19 cellular contexts compared by ENCODE assay signal in the genomic region with DNA sequence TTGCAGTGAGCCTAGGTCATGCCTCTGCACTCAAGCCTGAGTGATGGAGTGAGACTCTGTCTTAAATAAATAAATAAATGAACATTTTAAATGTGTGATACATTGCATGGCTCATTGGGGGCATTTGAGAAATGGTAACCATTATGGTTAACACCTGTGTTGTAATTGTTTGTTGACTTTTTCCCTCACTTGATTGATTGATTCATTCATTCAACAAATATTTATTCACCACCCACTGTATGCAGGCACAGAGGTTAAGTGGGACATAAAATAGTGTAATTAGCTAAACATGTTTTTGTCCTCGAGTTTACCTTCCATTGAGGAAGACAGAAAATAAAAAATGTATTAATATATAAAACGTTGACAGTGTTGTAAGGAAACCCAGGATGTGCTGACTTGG.
A peak's percentile ranks its signal among the peaks of the same experiment; 100 is the strongest.
DNase-seq lines count a peak whose midpoint lies in the region; ATAC-seq, FAIRE-seq and TF ChIP-seq lines count a peak whose summit lies in the region.
"Had no signal": no experiment of that assay in that cellular context is flagged by ENCODE, and none has a peak within 500 bp of the region (broad histone marks: within the 10 kb centered on the region; RNA-seq: fewer than 3 reads in every experiment).

No MANE protein-coding gene starts in this region.

- WGBS in liver = 36% methylated on average over 2 of the region's 2 CpGs
- 1% methylated on average over 2 of the region's 2 CpGs for WGBS in HepG2 (ENCODE audit: low lambda C conversion rate)
- WGBS in H9 (ENCODE audit: extremely low coverage, insufficient read length, low lambda C conversion rate) = no CpG with 5 or more reads among the region's 2 CpGs

- no peak overlapping the region for H3K23ac ChIP-seq in H9 (ENCODE audit: insufficient read length, low read depth, low read length)

- POLR2A ChIA-PET in HepG2 (lab: Yijun Ruan, JAX) = no interaction called here

- H2BK5ac ChIP-seq in H9 (ENCODE audit: insufficient read length, low read length) = no peak overlapping the region

- H2BK15ac ChIP-seq in H9 (ENCODE audit: low read depth, low read length) = no peak overlapping the region

- H3K4me3 ChIP-seq in liver (ENCODE audit: low read depth in 1 of 3, low read length in 3 of 3) = no peak overlapping the region
- H3K4me3 ChIP-seq in HepG2 (replicated peaks in 1 of 3; ENCODE audit: insufficient read depth in 1 of 3, low read depth in 2 of 3, low read length in 3 of 3) = no peak overlapping the region
- H3K4me3 ChIP-seq: A549, SJSA1 had no signal

- no peaks in the 10 kb centered on the region for H3K23me2 ChIP-seq in H9 (ENCODE audit: insufficient read length, low read depth, low read length, poor library complexity, severe bottlenecking)

- no peaks in the 10 kb centered on the region for H3K9me3 Mint-ChIP-seq in H9
- H3K9me3 Mint-ChIP-seq: T-helper 1 cell treated with Interleukin-12 subunit alpha and Interleukin-12 subunit beta and Interleukin-4 antibody, amounts not matched to agents 30 μg/mL and 1 μg/mL, for 36 hours had no signal

- H3K79me2 ChIP-seq in HepG2 (ENCODE audit: insufficient read depth, low read length) = no peaks in the 10 kb centered on the region
- no peaks in the 10 kb centered on the region for H3K79me2 ChIP-seq in H9 (ENCODE audit: insufficient read depth, low read length)

- no peak for FAIRE-seq in HepG2 (lab: Jason Lieb, UNC)
- FAIRE-seq: A549, D721Med, G401.6 had no signal

- H3K18ac ChIP-seq in H9 (ENCODE audit: insufficient read length, low read depth, low read length) = no peak overlapping the region

- H3K14ac ChIP-seq in H9 (ENCODE audit: insufficient read depth, low read length) = no peak overlapping the region

- no peak overlapping the region for H4K91ac ChIP-seq in H9 (ENCODE audit: insufficient read length, low read depth, low read length)

- H3K9me3 ChIP-seq in liver (ENCODE audit: control insufficient read depth in 4 of 4, low read length in 3 of 4) (no peaks in the 10 kb centered on the region), HepG2 (ENCODE audit: low read length) (no peaks in the 10 kb centered on the region), H9 (ENCODE audit: control insufficient read depth, low read depth, low read length) (no peaks in the 10 kb centered on the region)
- H3K9me3 ChIP-seq: A549, SJSA1 had no signal

- peaks cover 2% of the 10 kb centered on the region for H3K27me3 Mint-ChIP-seq in H9 (ENCODE audit: low read depth)

- H2BK12ac ChIP-seq in H9 (ENCODE audit: insufficient read length, low read depth, low read length) = no peak overlapping the region

- BruUV-seq in HepG2 (replicated peaks; lab: Mats Ljungman, UMichigan) = no TSS peak

- H3K27ac Mint-ChIP-seq in H9 = no peak overlapping the region
- H3K27ac Mint-ChIP-seq: CD4-positive, alpha-beta memory T cell; T-helper 1 cell treated with Interleukin-12 subunit alpha and Interleukin-12 subunit beta and Interleukin-4 antibody, amounts not matched to agents 30 μg/mL and 1 μg/mL, for 36 hours had no signal

- no peak for ATAC-seq in HepG2
- ATAC-seq in HG03469 (IDR thresholded peaks at IDR 0.05; ENCODE audit: unreplicated experiment) = no peak
- ATAC-seq in GM21390 (IDR thresholded peaks at IDR 0.05; ENCODE audit: unreplicated experiment) = no peak
- ATAC-seq: A549, Panc1 had no signal

- no peaks in the 10 kb centered on the region for H3K27me3 ChIP-seq in liver (ENCODE audit: control insufficient read depth in 4 of 4, insufficient read depth in 4 of 4, low read length in 3 of 4)
- H3K27me3 ChIP-seq in HepG2 (ENCODE audit: control insufficient read depth in 1 of 2, insufficient read depth in 2 of 2, low read length in 2 of 2) = no peaks in the 10 kb centered on the region; a peak in 1 of 5 replicates
- H3K27me3 ChIP-seq in H9 (ENCODE audit: insufficient read depth, low read length) = no peaks in the 10 kb centered on the region
- H3K27me3 ChIP-seq: SJSA1 had no signal

- H3K79me1 ChIP-seq in H9 (ENCODE audit: insufficient read depth, low read depth, low read length, poor library complexity, severe bottlenecking) = no peaks in the 10 kb centered on the region

- in situ Hi-C loops in HepG2 (cut with HindIII; ENCODE audit: extremely low pct_ligation_motif_present, low pct_unique_long_range_greater_than_20kb) = no loop called here

- no peak overlapping the region for H2AK5ac ChIP-seq in H9 (ENCODE audit: insufficient read length, low read length)

- H3K4me3 Mint-ChIP-seq in H9 = no peak overlapping the region
- H3K4me3 Mint-ChIP-seq: CD4-positive, alpha-beta memory T cell; T-helper 1 cell treated with Interleukin-12 subunit alpha and Interleukin-12 subunit beta and Interleukin-4 antibody, amounts not matched to agents 30 μg/mL and 1 μg/mL, for 36 hours had no signal

- H3K36me3 Mint-ChIP-seq in H9 (ENCODE audit: insufficient read depth in 1 of 3, low read depth in 3 of 3) = no peaks in the 10 kb centered on the region; a peak in 1 of 7 replicates
- H3K36me3 Mint-ChIP-seq: CD4-positive, alpha-beta memory T cell had no signal

- H3K27ac ChIP-seq in liver (ENCODE audit: low read depth in 1 of 2, low read length in 2 of 2) (no peak overlapping the region), HepG2 (ENCODE audit: extremely low read length, insufficient read depth, low read length) (no peak overlapping the region), H9 (ENCODE audit: insufficient read length, low read depth, low read length) (no peak overlapping the region)
- H3K27ac ChIP-seq: A549, SJSA1 had no signal

- H3K9ac ChIP-seq in liver (ENCODE audit: low read depth in 1 of 2, low read length in 2 of 2) = no peak overlapping the region
- H3K9ac ChIP-seq in HepG2 (ENCODE audit: insufficient read depth, low read depth, low read length) = no peak overlapping the region
- no peak overlapping the region for H3K9ac ChIP-seq in H9 (ENCODE audit: extremely low read depth, insufficient read length, low read length)

- TF ChIP-seq EP300 in HepG2 (IDR thresholded peaks at IDR 0.05; ENCODE audit: low read depth in 2 of 2, low read length in 2 of 2) = no peak
- TF ChIP-seq EP300 in HepG2 (CRISPR knock-in tag; IDR thresholded peaks at IDR 0.05; ENCODE audit: borderline replicate concordance) = no peak

- no peaks in the 10 kb centered on the region for H3K36me3 ChIP-seq in liver (ENCODE audit: control insufficient read depth in 4 of 4, insufficient read depth in 3 of 4, low read depth in 1 of 4, low read length in 3 of 4)
- H3K36me3 ChIP-seq in HepG2 (replicated peaks in 1 of 2; ENCODE audit: control insufficient read depth in 1 of 2, insufficient read depth in 2 of 2, low read length in 2 of 2) = no peaks in the 10 kb centered on the region
- H3K36me3 ChIP-seq: SJSA1 had no signal

- intact Hi-C loops in HepG2 (cut with micrococcal nuclease; ENCODE audit: unreplicated experiment) = no loop called here

- H2BK120ac ChIP-seq in H9 (ENCODE audit: low read depth, low read length, poor library complexity, severe bottlenecking) = no peak overlapping the region

- DNase-seq in HepG2 (ENCODE audit: low spot score) (no peak), NCI-H1417 treated with DMSO at 0.1 percent for 48 hours (lab: John Stamatoyannopoulos, UW) (peak; percentile 56), NCI-H748 (lab: John Stamatoyannopoulos, UW; ENCODE audit: unreplicated experiment) (peak; percentile 82), H9 (no peak), NCI-H187 treated with DMSO at 0.1 percent for 48 hours (lab: John Stamatoyannopoulos, UW) (no peak)
- DNase-seq: CD4-positive, alpha-beta memory T cell; GOT3; KG1; NCI-H1694; NCI-H2171 treated with DMSO at 0.1 percent for 48 hours had no signal

- no peak overlapping the region for H4K8ac ChIP-seq in H9 (replicated peaks; ENCODE audit: insufficient read length, low read depth, low read length)

- H3K4me2 ChIP-seq in HepG2 (ENCODE audit: low read depth, low read length) (no peak overlapping the region), H9 (ENCODE audit: insufficient read depth, insufficient read length, low read length) (no peak overlapping the region)
- H3K4me2 ChIP-seq: A549 had no signal

- H3K4me1 Mint-ChIP-seq in H9 = peaks cover 5 to 7% of the 10 kb centered on the region in 2 experiments

- H4K5ac ChIP-seq in H9 (ENCODE audit: insufficient read length, low read depth, low read length) = no peak overlapping the region

- H3K4me1 ChIP-seq in liver (ENCODE audit: control insufficient read depth in 4 of 4, insufficient read depth in 4 of 4, low read length in 3 of 4) = peaks cover 0 to 6% (median 5%) of the 10 kb centered on the region in 4 donors
- no peaks in the 10 kb centered on the region for H3K4me1 ChIP-seq in HepG2 (ENCODE audit: insufficient read depth, low read length)
- H3K4me1 ChIP-seq in H9 (ENCODE audit: insufficient read depth, low read length) = no peaks in the 10 kb centered on the region
- H3K4me1 ChIP-seq: A549, SJSA1 had no signal

- CTCF ChIA-PET in HepG2 (lab: Yijun Ruan, JAX; ENCODE audit: low intra/inter-chr PET ratio, low total read pairs) = no interaction called here

- H3K4ac ChIP-seq in H9 (ENCODE audit: low read depth, low read length) = no peak overlapping the region

- TF ChIP-seq CTCF in liver (IDR thresholded peaks at IDR 0.05; ENCODE audit: low read depth, low read length, missing input control) = no peak
- TF ChIP-seq CTCF in HepG2 (CRISPR knock-in tag; IDR thresholded peaks at IDR 0.05) = no peak
- TF ChIP-seq CTCF in H9 (conservative IDR thresholded peaks at IDR 0.05) = no peak

- H4K20me1 ChIP-seq in HepG2 (ENCODE audit: insufficient read depth, low read length) = no peaks in the 10 kb centered on the region
- no peaks in the 10 kb centered on the region for H4K20me1 ChIP-seq in H9 (ENCODE audit: control insufficient read depth, insufficient read depth, insufficient read length)

- H3T11ph ChIP-seq in H9 (ENCODE audit: low read length) = no peak overlapping the region

- H3K56ac ChIP-seq in H9 (ENCODE audit: insufficient read length, low read depth, low read length) = no peak overlapping the region

- H2BK20ac ChIP-seq in H9 (ENCODE audit: low read depth, low read length, poor library complexity, severe bottlenecking) = no peak overlapping the region

- H2AFZ ChIP-seq in HepG2 (ENCODE audit: low read length) (no peak overlapping the region), H9 (ENCODE audit: low read length) (no peak overlapping the region)

- no peak for TF ChIP-seq POLR2A in HepG2 (IDR thresholded peaks at IDR 0.05; ENCODE audit: insufficient read depth in 1 of 2, low read depth in 2 of 2, low read length in 2 of 2)

- TF ChIP-seq RAD21 in liver (IDR thresholded peaks at IDR 0.05) (no peak), HepG2 (CRISPR knock-in tag; IDR thresholded peaks at IDR 0.05) (no peak)

TF ChIP-seq in liver, 16 proteins besides CTCF, POLR2A, EP300 and RAD21 (continues in another document):
- peak; percentile 14 for TF ChIP-seq YY1 (IDR thresholded peaks at IDR 0.05)
- TF ChIP-seq FOXA2 (IDR thresholded peaks at IDR 0.05) = peak; percentile 62

Comparison
In these comparisons a context has a peak if more than half of its experiments do, and no peak if none do; other contexts are left out.
1. DNase-seq: peak in NCI-H1417 treated with DMSO at 0.1 percent for 48 hours (single experiment) and NCI-H748 (single experiment); none in HepG2 (single experiment), H9 (single experiment) and NCI-H187 treated with DMSO at 0.1 percent for 48 hours (single experiment).